In genomic region chr10:5623081-5623748, GRCh38 we compare ENCODE assay signal across 9 cellular contexts. TPM values are rescaled to one million over a fixed set of nuclear protein-coding genes. Genes with fewer than 3 reads are reported as not detected.
DNase-seq lines count a peak whose midpoint lies in the region; ATAC-seq, FAIRE-seq and TF ChIP-seq lines count a peak whose summit lies in the region.
"Had no signal": no experiment of that assay in that cellular context is flagged by ENCODE, and none has a peak within 500 bp of the region (broad histone marks: within the 10 kb centered on the region; RNA-seq: fewer than 3 reads in every experiment).

No MANE protein-coding gene starts in this region.

- H3K4me1 ChIP-seq in OCI-LY1 (ENCODE audit: insufficient read depth, low read length, severe bottlenecking) (no peaks in the 10 kb centered on the region), mucosa of rectum (ENCODE audit: control insufficient read depth in 2 of 2, insufficient read depth in 2 of 2, low read length in 2 of 2) (peaks cover 9 to 18% of the 10 kb centered on the region in 2 donors)

- no peaks in the 10 kb centered on the region for H3K9me2 ChIP-seq in OCI-LY1 (ENCODE audit: low read depth, low read length)

- TF ChIP-seq CTCF in D721Med (IDR thresholded peaks at IDR 0.05; ENCODE audit: insufficient read depth, missing control alignments): peak; percentile 87
- peak; percentile 83 for TF ChIP-seq CTCF in OCI-LY1 (IDR thresholded peaks at IDR 0.05; ENCODE audit: low read length)
- peak; percentile 93 for TF ChIP-seq CTCF in epithelial cell of proximal tubule (conservative IDR thresholded peaks at IDR 0.05; ENCODE audit: low read depth, low read length)

- H3K79me2 ChIP-seq in OCI-LY1 (ENCODE audit: insufficient read depth, low read length): no peaks in the 10 kb centered on the region

- H3K9ac ChIP-seq in OCI-LY1 (ENCODE audit: low read length): no peak overlapping the region
- H3K9ac ChIP-seq in mucosa of rectum (ENCODE audit: low read depth in 1 of 2, low read length in 2 of 2): peak overlapping the region; percentile 41 to 92

- no peaks in the 10 kb centered on the region for H3K9me3 ChIP-seq in OCI-LY1 (ENCODE audit: low read length)
- no peaks in the 10 kb centered on the region for H3K9me3 ChIP-seq in mucosa of rectum (ENCODE audit: control insufficient read depth in 2 of 2, low read length in 2 of 2)

- H3K4me3 ChIP-seq in OCI-LY1 (ENCODE audit: low read depth, low read length, poor library complexity, severe bottlenecking) (no peak overlapping the region), epithelial cell of proximal tubule (ENCODE audit: low read depth, low read length) (no peak overlapping the region), mucosa of rectum (ENCODE audit: low read length in 2 of 2) (no peak overlapping the region)

- H3K27ac ChIP-seq in OCI-LY1 (ENCODE audit: low read depth, low read length, poor library complexity, severe bottlenecking) (no peak overlapping the region), mucosa of rectum (ENCODE audit: low read depth in 2 of 2, low read length in 2 of 2) (peak overlapping the region in 1 of 2 donors; percentile 48)

- H2AFZ ChIP-seq in OCI-LY1 (ENCODE audit: low read length): no peak overlapping the region

- ATAC-seq in GM19468 (IDR thresholded peaks at IDR 0.05; ENCODE audit: extremely low read depth, unreplicated experiment): peak; percentile 69
- peak; percentile 88 for ATAC-seq in HG03565 (IDR thresholded peaks at IDR 0.05; ENCODE audit: unreplicated experiment)

- FAIRE-seq in D721Med (lab: Jason Lieb, UNC): no peak
- FAIRE-seq: colon had no signal

- H4K20me1 ChIP-seq in OCI-LY1 (ENCODE audit: insufficient read depth, low read length): no peaks in the 10 kb centered on the region

- DNase-seq in D721Med (ENCODE audit: insufficient read length, low spot score) (peak; percentile 81), epithelial cell of proximal tubule (ENCODE audit: low read depth) (no peak)
- peak; percentile 91 for DNase-seq in activated CD8-positive, alpha-beta memory T cell treated with anti-CD3 and anti-CD28 coated beads, Interleukin-2, amount 50 U/mL, for 48 hours
- peak; percentile 94 for DNase-seq in stimulated activated CD8-positive, alpha-beta memory T cell treated with anti-CD3 and anti-CD28 coated beads, Interleukin-4, amount 100 ng/mL, for 48 hours

- H3K36me3 ChIP-seq in OCI-LY1 (ENCODE audit: insufficient read depth, low read length): no peaks in the 10 kb centered on the region
- no peaks in the 10 kb centered on the region for H3K36me3 ChIP-seq in mucosa of rectum (ENCODE audit: control insufficient read depth in 2 of 2, insufficient read depth in 2 of 2, low read length in 2 of 2)

- no peak overlapping the region for H3K4me2 ChIP-seq in OCI-LY1 (ENCODE audit: low read length)

- H3F3A ChIP-seq in OCI-LY1 (ENCODE audit: insufficient read depth, low read length): no peaks in the 10 kb centered on the region

- H3K27me3 ChIP-seq in OCI-LY1 (ENCODE audit: insufficient read depth, low read length): no peaks in the 10 kb centered on the region
- no peaks in the 10 kb centered on the region for H3K27me3 ChIP-seq in mucosa of rectum (ENCODE audit: control insufficient read depth in 2 of 2, insufficient read depth in 2 of 2, low read length in 2 of 2)

RNA-seq across cellular contexts. Expression of gene ASB13, which starts 43.2 kb away (rescaled TPM):
- 12.3 and 12.8 TPM in 2 replicates for total RNA-seq in epithelial cell of proximal tubule
